1 cellular context compared by ENCODE assay signal in the genomic region with DNA sequence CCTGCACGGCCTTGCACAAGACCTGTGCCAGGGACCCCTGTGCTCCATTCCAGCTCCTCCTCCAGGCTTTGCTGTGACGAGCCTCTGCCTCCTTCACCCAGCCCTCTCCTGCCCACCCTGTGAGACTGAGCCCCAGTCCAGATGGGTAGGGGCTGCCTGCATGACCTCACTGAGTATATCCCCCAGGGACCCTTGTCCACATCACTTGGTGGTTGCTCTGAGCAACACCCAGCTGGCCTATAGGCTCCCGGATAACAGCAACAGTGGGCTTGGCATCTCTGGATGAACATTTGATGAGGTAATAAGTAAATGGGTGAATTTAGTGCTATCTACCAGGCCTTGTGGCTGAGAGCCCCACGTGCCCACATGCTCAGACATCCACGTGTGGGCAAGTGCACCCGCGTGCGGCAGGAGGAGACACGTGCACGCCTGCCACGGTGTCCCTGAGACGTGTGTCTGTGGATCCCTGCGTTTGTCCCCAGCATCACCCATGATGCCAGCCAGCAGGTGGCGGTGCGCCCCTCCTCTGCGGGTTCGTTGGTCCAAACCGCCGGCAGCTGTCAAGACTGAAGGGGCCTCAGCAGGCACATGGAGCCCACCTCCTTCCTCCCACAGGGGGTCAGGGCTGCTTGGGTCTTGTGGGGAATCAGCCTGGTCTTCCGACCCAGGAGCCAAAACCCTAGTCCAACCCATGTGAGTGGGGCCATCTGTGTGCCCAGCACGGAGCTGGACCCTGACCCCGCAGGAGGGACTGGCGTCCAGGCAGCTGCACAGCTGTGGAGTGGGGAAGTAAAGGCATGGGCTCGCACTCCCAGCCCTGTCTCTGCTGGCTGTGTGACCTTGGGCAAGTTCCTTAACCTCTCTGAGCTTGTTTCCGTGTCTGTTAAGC.
A peak's percentile ranks its signal among the peaks of the same experiment; 100 is the strongest.
TF ChIP-seq lines count a peak whose summit lies in the region.

No MANE protein-coding gene starts in this region.

TF ChIP-seq in K562, 482 proteins besides CTCF, POLR2A, EP300 and RAD21 (continued from another document):
- TF ChIP-seq ZNF830 (CRISPR knock-in tag; IDR thresholded peaks at IDR 0.05) (0 out of 2 replicates have a peak, but pooled peaks have one; percentile 75), VEZF1 (CRISPR knock-in tag; IDR thresholded peaks at IDR 0.05) (peak; percentile 57; the same call in 1 of the 2 replicates), GATAD2A (IDR thresholded peaks at IDR 0.05) (peak; percentile 95; the same call in 1 of the 2 replicates), FOXJ3 (CRISPR knock-in tag; IDR thresholded peaks at IDR 0.05) (no peak), NFRKB (IDR thresholded peaks at IDR 0.05; ENCODE audit: low read depth) (peak; percentile 62), ARID1B (IDR thresholded peaks at IDR 0.05) (peak; percentile 66), GATAD2B (IDR thresholded peaks at IDR 0.05; ENCODE audit: borderline replicate concordance) (peak; percentile 77; the same call in 1 of the 2 replicates), JUND (IDR thresholded peaks at IDR 0.05; ENCODE audit: borderline replicate concordance, low read depth, low read length) (peak; percentile 66; the same call in 1 of the 2 replicates), JUND (tag; IDR thresholded peaks at IDR 0.05; ENCODE audit: borderline replicate concordance, low read depth, low read length) (peak; percentile 90; the same call in 2 of the 3 replicates), HCFC1 (IDR thresholded peaks at IDR 0.05; ENCODE audit: low read depth, low read length) (no peak), ZNF124 (CRISPR knock-in tag; IDR thresholded peaks at IDR 0.05) (no peak), HMGXB4 (CRISPR knock-in tag; IDR thresholded peaks at IDR 0.05) (peak; percentile 40; the same call in 1 of the 2 replicates)
- TF ChIP-seq, protein P1, sequence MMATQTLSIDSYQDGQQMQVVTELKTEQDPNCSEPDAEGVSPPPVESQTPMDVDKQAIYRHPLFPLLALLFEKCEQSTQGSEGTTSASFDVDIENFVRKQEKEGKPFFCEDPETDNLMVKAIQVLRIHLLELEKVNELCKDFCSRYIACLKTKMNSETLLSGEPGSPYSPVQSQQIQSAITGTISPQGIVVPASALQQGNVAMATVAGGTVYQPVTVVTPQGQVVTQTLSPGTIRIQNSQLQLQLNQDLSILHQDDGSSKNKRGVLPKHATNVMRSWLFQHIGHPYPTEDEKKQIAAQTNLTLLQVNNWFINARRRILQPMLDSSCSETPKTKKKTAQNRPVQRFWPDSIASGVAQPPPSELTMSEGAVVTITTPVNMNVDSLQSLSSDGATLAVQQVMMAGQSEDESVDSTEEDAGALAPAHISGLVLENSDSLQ (IDR thresholded peaks at IDR 0.05): peak; percentile 29; the same call in 1 of the 2 replicates
- TF ChIP-seq, protein P2, sequence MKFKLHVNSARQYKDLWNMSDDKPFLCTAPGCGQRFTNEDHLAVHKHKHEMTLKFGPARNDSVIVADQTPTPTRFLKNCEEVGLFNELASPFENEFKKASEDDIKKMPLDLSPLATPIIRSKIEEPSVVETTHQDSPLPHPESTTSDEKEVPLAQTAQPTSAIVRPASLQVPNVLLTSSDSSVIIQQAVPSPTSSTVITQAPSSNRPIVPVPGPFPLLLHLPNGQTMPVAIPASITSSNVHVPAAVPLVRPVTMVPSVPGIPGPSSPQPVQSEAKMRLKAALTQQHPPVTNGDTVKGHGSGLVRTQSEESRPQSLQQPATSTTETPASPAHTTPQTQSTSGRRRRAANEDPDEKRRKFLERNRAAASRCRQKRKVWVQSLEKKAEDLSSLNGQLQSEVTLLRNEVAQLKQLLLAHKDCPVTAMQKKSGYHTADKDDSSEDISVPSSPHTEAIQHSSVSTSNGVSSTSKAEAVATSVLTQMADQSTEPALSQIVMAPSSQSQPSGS (CRISPR knock-in tag; IDR thresholded peaks at IDR 0.05): no peak
- TF ChIP-seq, protein P3, sequence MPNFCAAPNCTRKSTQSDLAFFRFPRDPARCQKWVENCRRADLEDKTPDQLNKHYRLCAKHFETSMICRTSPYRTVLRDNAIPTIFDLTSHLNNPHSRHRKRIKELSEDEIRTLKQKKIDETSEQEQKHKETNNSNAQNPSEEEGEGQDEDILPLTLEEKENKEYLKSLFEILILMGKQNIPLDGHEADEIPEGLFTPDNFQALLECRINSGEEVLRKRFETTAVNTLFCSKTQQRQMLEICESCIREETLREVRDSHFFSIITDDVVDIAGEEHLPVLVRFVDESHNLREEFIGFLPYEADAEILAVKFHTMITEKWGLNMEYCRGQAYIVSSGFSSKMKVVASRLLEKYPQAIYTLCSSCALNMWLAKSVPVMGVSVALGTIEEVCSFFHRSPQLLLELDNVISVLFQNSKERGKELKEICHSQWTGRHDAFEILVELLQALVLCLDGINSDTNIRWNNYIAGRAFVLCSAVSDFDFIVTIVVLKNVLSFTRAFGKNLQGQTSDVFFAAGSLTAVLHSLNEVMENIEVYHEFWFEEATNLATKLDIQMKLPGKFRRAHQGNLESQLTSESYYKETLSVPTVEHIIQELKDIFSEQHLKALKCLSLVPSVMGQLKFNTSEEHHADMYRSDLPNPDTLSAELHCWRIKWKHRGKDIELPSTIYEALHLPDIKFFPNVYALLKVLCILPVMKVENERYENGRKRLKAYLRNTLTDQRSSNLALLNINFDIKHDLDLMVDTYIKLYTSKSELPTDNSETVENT (CRISPR knock-in tag; IDR thresholded peaks at IDR 0.05): peak; percentile 71; the same call in 1 of the 2 replicates
